In genomic region chr14:71491925-71492324, GRCh38 we compare ENCODE assay signal across 16 cellular contexts.
DNase-seq lines count a peak whose midpoint lies in the region; ATAC-seq, FAIRE-seq and TF ChIP-seq lines count a peak whose summit lies in the region.
"Had no signal": no experiment of that assay in that cellular context is flagged by ENCODE, and none has a peak within 500 bp of the region (broad histone marks: within the 10 kb centered on the region; RNA-seq: fewer than 3 reads in every experiment).

No MANE protein-coding gene starts in this region.

- H3K36me3 ChIP-seq in SK-N-MC (ENCODE audit: insufficient read depth, low read length) (no peaks in the 10 kb centered on the region; the same call in none of the 2 replicates), pancreas (no peaks in the 10 kb centered on the region), tibial nerve (no peaks in the 10 kb centered on the region), upper lobe of right lung (no peaks in the 10 kb centered on the region)

- 0 out of 2 replicates have a peak overlapping the region, but pooled peaks have one; percentile 6 for H3K27ac ChIP-seq in SK-N-MC
- H3K27ac ChIP-seq in pancreas = peak overlapping the region in 1 of 4 donors; percentile 8
- peak overlapping the region in 2 of 4 donors; percentile 59 to 66 for H3K27ac ChIP-seq in tibial nerve
- no peak overlapping the region for H3K27ac ChIP-seq in upper lobe of right lung

- WGBS in pancreas, 2 donors = 40 to 44% methylated on average over 6 of the region's 6 CpGs
- 53 to 56% methylated on average over 6 of the region's 6 CpGs for WGBS in tibial nerve, 2 donors

- TF ChIP-seq CTCF in pancreas (IDR thresholded peaks at IDR 0.05) = no peak
- no peak for TF ChIP-seq CTCF in tibial nerve (IDR thresholded peaks at IDR 0.05)
- no peak for TF ChIP-seq CTCF in upper lobe of right lung (IDR thresholded peaks at IDR 0.05)
- no peak for TF ChIP-seq CTCF in GM10266 (IDR thresholded peaks at IDR 0.05; ENCODE audit: control insufficient read depth, insufficient read depth, low read depth, missing control alignments)

- H3K9me3 ChIP-seq in SK-N-MC (ENCODE audit: low read depth, low read length) (no peaks in the 10 kb centered on the region), pancreas (no peaks in the 10 kb centered on the region), tibial nerve (peaks cover 0 to 4% (median 0%) of the 10 kb centered on the region in 4 donors), upper lobe of right lung (no peaks in the 10 kb centered on the region)

- TF ChIP-seq POLR2A in tibial nerve (IDR thresholded peaks at IDR 0.05) = no peak

- no peak for TF ChIP-seq EP300 in tibial nerve (IDR thresholded peaks at IDR 0.05)

- H3K4me3 ChIP-seq in SK-N-MC (no peak overlapping the region), pancreas (no peak overlapping the region), tibial nerve (no peak overlapping the region), upper lobe of right lung (no peak overlapping the region)

- DNase-seq in Ammon's horn (ENCODE audit: low spot score) = peak; percentile 73
- no peak for DNase-seq in SK-N-MC (ENCODE audit: low read depth, low spot score)
- DNase-seq in fibroblast of peridontal ligament (ENCODE audit: extremely low read depth) = peak; percentile 49
- DNase-seq in pancreas = peak in 2 of 6 donors; percentile 13 to 26
- no peak for DNase-seq in tibial nerve (ENCODE audit: low spot score in 2 of 2)
- DNase-seq in upper lobe of right lung = no peak
- no peak for DNase-seq in RPMI8226
- DNase-seq in GM10266 (ENCODE audit: extremely low spot score) = no peak
- DNase-seq: ACHN; effector CD8-positive, alpha-beta T cell; NCI-H1417; NCI-H226; occipital lobe had no signal

- no peak for FAIRE-seq in pancreas (lab: Jason Lieb, UNC)
- FAIRE-seq: GM12892, islet of Langerhans had no signal

- H3K4me1 ChIP-seq in pancreas (peaks cover 0 to 7% (median 0%) of the 10 kb centered on the region in 3 donors), tibial nerve (peaks cover 0 to 58% (median 17%) of the 10 kb centered on the region in 4 donors), upper lobe of right lung (peaks cover 17% of the 10 kb centered on the region)

- H3K27me3 ChIP-seq in pancreas = no peaks in the 10 kb centered on the region
- H3K27me3 ChIP-seq in tibial nerve = no peaks in the 10 kb centered on the region
- no peaks in the 10 kb centered on the region for H3K27me3 ChIP-seq in upper lobe of right lung

- ATAC-seq in pancreas = peak; percentile 63 to 88 (median 84)
- ATAC-seq in upper lobe of right lung = no peak
- ATAC-seq: activated T-helper 17 cell treated with anti-CD3 and anti-CD28 coated beads, Interleukin-2, amount 50 U/mL, for 72 hours had no signal

- intact Hi-C loops in pancreas (cut with DNase I) (no loop called here), upper lobe of right lung (cut with DNase I) (no loop called here)

- no peak overlapping the region for H3K9ac ChIP-seq in SK-N-MC (ENCODE audit: insufficient read length)

Comparison
In these comparisons a context has a peak if more than half of its experiments do, and no peak if none do; other contexts are left out.
1. DNase-seq: peak in Ammon's horn (single experiment) and fibroblast of peridontal ligament (single experiment); none in SK-N-MC (single experiment), tibial nerve (0 of 2), upper lobe of right lung (single experiment), RPMI8226 (single experiment) and GM10266 (single experiment).